21 cellular contexts compared by ENCODE assay signal in the genomic region with DNA sequence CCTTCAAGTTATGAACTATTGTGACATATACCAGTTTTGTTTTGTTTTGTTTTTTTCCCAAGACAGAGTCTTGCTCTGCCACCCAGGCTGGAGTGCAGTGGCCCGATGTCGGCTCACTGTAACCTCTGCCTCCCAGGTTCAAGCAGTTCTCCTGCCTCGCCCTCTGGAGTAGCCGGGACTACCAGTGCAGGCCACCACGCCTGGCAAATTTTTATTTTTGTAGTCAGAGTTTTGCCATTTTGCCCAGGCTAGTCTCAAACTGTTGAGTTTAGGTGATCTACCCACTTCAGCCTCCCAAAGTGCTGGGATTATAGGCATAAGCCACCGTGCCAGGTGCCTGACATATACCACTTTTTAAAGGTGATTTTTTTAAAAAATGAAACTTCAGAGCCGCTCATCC.
"Had no signal": no experiment of that assay in that cellular context is flagged by ENCODE, and none has a peak within 500 bp of the region (broad histone marks: within the 10 kb centered on the region; RNA-seq: fewer than 3 reads in every experiment).

No MANE protein-coding gene starts in this region.

- H3K27me3 ChIP-seq: cardiac muscle cell, left lung, tibial nerve, uterus had no signal

- H3K4me1 ChIP-seq: left lung, tibial nerve, uterus had no signal

- H3K4me1 Mint-ChIP-seq: activated naive CD8-positive, alpha-beta T cell treated with anti-CD3 and anti-CD28 coated beads, Interleukin-2, amount 10 ng/mL, durations not matched to agents 7 days and 5 days; natural killer cell; WTC11 had no signal

- H3K27ac ChIP-seq: cardiac muscle cell, left lung, tibial nerve, uterus had no signal

- H3K27ac Mint-ChIP-seq: activated naive CD4-positive, alpha-beta T cell treated with anti-CD3 and anti-CD28 coated beads for 36 hours; activated naive CD8-positive, alpha-beta T cell treated with anti-CD3 and anti-CD28 coated beads, Interleukin-2, amount 10 ng/mL, durations not matched to agents 7 days and 5 days; activated T-cell treated with anti-CD3 and anti-CD28 coated beads, Interleukin-2, amount 50 U/mL, for 72 hours; dendritic cell treated with granulocyte-macrophage colony-stimulating factor and Interleukin-4, amounts not matched to agents 40 ng/mL and 50 ng/mL, for 4 days; mesothelial cell of epicardium; natural killer cell; progenitor cell of endocrine pancreas; stimulated activated naive CD8-positive, alpha-beta T cell treated with anti-CD3 and anti-CD28 coated beads, Interleukin-15, Interleukin-2, amounts not matched to agents 100 ng/mL and 50 ng/mL, for 24 hours; T-helper 1 cell treated with Interleukin-12 subunit alpha and Interleukin-12 subunit beta and Interleukin-4 antibody, amounts not matched to agents 30 μg/mL and 1 μg/mL, for 36 hours; WTC11 had no signal

- H3K9me3 Mint-ChIP-seq: activated naive CD4-positive, alpha-beta T cell treated with anti-CD3 and anti-CD28 coated beads for 36 hours; activated T-cell treated with anti-CD3 and anti-CD28 coated beads, Interleukin-2, amount 50 U/mL, for 72 hours; dendritic cell treated with granulocyte-macrophage colony-stimulating factor and Interleukin-4, amounts not matched to agents 40 ng/mL and 50 ng/mL, for 4 days; mesothelial cell of epicardium; natural killer cell; stimulated activated naive CD8-positive, alpha-beta T cell treated with anti-CD3 and anti-CD28 coated beads, Interleukin-15, Interleukin-2, amounts not matched to agents 100 ng/mL and 50 ng/mL, for 24 hours; T-helper 1 cell treated with Interleukin-12 subunit alpha and Interleukin-12 subunit beta and Interleukin-4 antibody, amounts not matched to agents 30 μg/mL and 1 μg/mL, for 36 hours; WTC11 had no signal

- ATAC-seq: activated T-cell treated with anti-CD3 and anti-CD28 coated beads, Interleukin-2, amount 50 U/mL, for 72 hours; left lung; natural killer cell; WTC11 had no signal

- H3K4me3 Mint-ChIP-seq: activated naive CD4-positive, alpha-beta T cell treated with anti-CD3 and anti-CD28 coated beads for 36 hours; activated naive CD8-positive, alpha-beta T cell treated with anti-CD3 and anti-CD28 coated beads, Interleukin-2, amount 10 ng/mL, durations not matched to agents 7 days and 5 days; activated T-cell treated with anti-CD3 and anti-CD28 coated beads, Interleukin-2, amount 50 U/mL, for 72 hours; dendritic cell treated with granulocyte-macrophage colony-stimulating factor and Interleukin-4, amounts not matched to agents 40 ng/mL and 50 ng/mL, for 4 days; mesothelial cell of epicardium; natural killer cell; stimulated activated naive CD8-positive, alpha-beta T cell treated with anti-CD3 and anti-CD28 coated beads, Interleukin-15, Interleukin-2, amounts not matched to agents 100 ng/mL and 50 ng/mL, for 24 hours; T-helper 1 cell treated with Interleukin-12 subunit alpha and Interleukin-12 subunit beta and Interleukin-4 antibody, amounts not matched to agents 30 μg/mL and 1 μg/mL, for 36 hours; WTC11 had no signal

- H3K36me3 ChIP-seq: cardiac muscle cell, left lung, tibial nerve, uterus had no signal

- H3K4me3 ChIP-seq: cardiac muscle cell, left lung, tibial nerve, uterus had no signal

- H3K27me3 Mint-ChIP-seq: dendritic cell treated with granulocyte-macrophage colony-stimulating factor and Interleukin-4, amounts not matched to agents 40 ng/mL and 50 ng/mL, for 4 days; progenitor cell of endocrine pancreas had no signal

- DNase-seq: activated CD4-positive, alpha-beta T cell treated with anti-CD3 and anti-CD28 coated beads, Interleukin-2, amount 50 U/mL, for 48 hours; activated effector memory CD4-positive, alpha-beta T cell treated with Interleukin-2 at 50 U/mL for 16 hours; activated naive CD4-positive, alpha-beta T cell treated with anti-CD3 and anti-CD28 coated beads for 36 hours; activated naive CD8-positive, alpha-beta T cell treated with anti-CD3 and anti-CD28 coated beads, Interleukin-2, amount 10 ng/mL, durations not matched to agents 7 days and 5 days; activated T-cell treated with anti-CD3 and anti-CD28 coated beads, Interleukin-2, amount 50 U/mL, for 72 hours; amniotic stem cell; effector CD8-positive, alpha-beta T cell; left lung; natural killer cell; retina; substantia nigra; T1000; uterus had no signal

- H3K9me3 ChIP-seq: left lung, tibial nerve, uterus had no signal

- H3K36me3 Mint-ChIP-seq: activated naive CD8-positive, alpha-beta T cell treated with anti-CD3 and anti-CD28 coated beads, Interleukin-2, amount 10 ng/mL, durations not matched to agents 7 days and 5 days; mesothelial cell of epicardium; natural killer cell; WTC11 had no signal
